ENCODE assay signal across 25 cellular contexts in genomic region chr3:109973733-109974132, GRCh38.
A peak's percentile ranks its signal among the peaks of the same experiment; 100 is the strongest.
DNase-seq lines count a peak whose midpoint lies in the region; ATAC-seq and TF ChIP-seq lines count a peak whose summit lies in the region.
"Had no signal": no experiment of that assay in that cellular context is flagged by ENCODE, and none has a peak within 500 bp of the region (broad histone marks: within the 10 kb centered on the region; RNA-seq: fewer than 3 reads in every experiment).

No MANE protein-coding gene starts in this region.

- peaks cover 0 to 5% (median 0%) of the 10 kb centered on the region in 3 donors for H3K36me3 Mint-ChIP-seq in naive thymus-derived CD8-positive, alpha-beta T cell
- H3K36me3 Mint-ChIP-seq: activated CD8-positive, alpha-beta memory T cell treated with anti-CD3 and anti-CD28 coated beads, Interleukin-2, amount 10 ng/mL, durations not matched to agents 7 days and 5 days; memory B cell; naive B cell had no signal

- peak; percentile 24 for DNase-seq in AG20443 (ENCODE audit: low spot score)
- peak; percentile 10 for DNase-seq in HT-29 (ENCODE audit: low spot score)
- peak; percentile 22 to 40 for DNase-seq in cardiac fibroblast (ENCODE audit: low read depth in 2 of 2)
- DNase-seq in left kidney (ENCODE audit: low read depth, low spot score) = peak; percentile 31
- no peak for DNase-seq in OCI-M1 (lab: John Stamatoyannopoulos, UW)
- DNase-seq in NK-92 (lab: John Stamatoyannopoulos, UW; ENCODE audit: unreplicated experiment) = no peak
- no peak for DNase-seq in naive thymus-derived CD8-positive, alpha-beta T cell
- no peak for DNase-seq in epidermal melanocyte (ENCODE audit: insufficient read length, low spot score)
- DNase-seq: activated CD4-positive, alpha-beta T cell treated with anti-CD3 and anti-CD28 coated beads, Interleukin-2, amount 10 ng/mL, durations not matched to agents 7 days and 5 days; activated CD8-positive, alpha-beta memory T cell treated with anti-CD3 and anti-CD28 coated beads, Interleukin-2, amount 10 ng/mL, durations not matched to agents 7 days and 5 days; CD4-positive, alpha-beta T cell; colonic mucosa; naive B cell; NCI-H2081; NCI-H446; NK-92 treated with Interleukin-12 subunit alpha and Interleukin-12 subunit beta, amount 100 ng/mL, for 24 hours; spleen; stimulated activated CD4-positive, alpha-beta T cell treated with anti-CD3 and anti-CD28 coated beads, Interleukin-4, amount 100 ng/mL, for 1 hour; stimulated activated naive CD4-positive, alpha-beta T cell treated with Interleukin-2 at 50 U/mL for 16 hours; WERI-Rb-1 had no signal

- H3K4me1 Mint-ChIP-seq in naive thymus-derived CD8-positive, alpha-beta T cell = no peaks in the 10 kb centered on the region
- H3K4me1 Mint-ChIP-seq: activated CD4-positive, alpha-beta T cell treated with anti-CD3 and anti-CD28 coated beads, Interleukin-2, amount 10 ng/mL, durations not matched to agents 7 days and 5 days; activated CD8-positive, alpha-beta memory T cell treated with anti-CD3 and anti-CD28 coated beads, Interleukin-2, amount 10 ng/mL, durations not matched to agents 7 days and 5 days; activated naive CD4-positive, alpha-beta T cell treated with anti-CD3 and anti-CD28 coated beads, Interleukin-2, amount 50 U/mL, for 24 hours; memory B cell; naive B cell had no signal

- H3K4me3 Mint-ChIP-seq in naive thymus-derived CD8-positive, alpha-beta T cell = no peak overlapping the region
- H3K4me3 Mint-ChIP-seq: activated CD4-positive, alpha-beta T cell treated with anti-CD3 and anti-CD28 coated beads, Interleukin-2, amount 10 ng/mL, durations not matched to agents 7 days and 5 days; activated CD8-positive, alpha-beta memory T cell treated with anti-CD3 and anti-CD28 coated beads, Interleukin-2, amount 10 ng/mL, durations not matched to agents 7 days and 5 days; activated naive CD4-positive, alpha-beta T cell treated with anti-CD3 and anti-CD28 coated beads, Interleukin-2, amount 50 U/mL, for 24 hours; CD4-positive, alpha-beta T cell; memory B cell; naive B cell; T-helper 2 cell treated with Interferon-gamma antibody and Interleukin-4, amounts not matched to agents 5 μg/mL and 100 μg/mL, for 36 hours had no signal

- no peaks in the 10 kb centered on the region for H3K27me3 Mint-ChIP-seq in naive thymus-derived CD8-positive, alpha-beta T cell
- H3K27me3 Mint-ChIP-seq: activated CD4-positive, alpha-beta T cell treated with anti-CD3 and anti-CD28 coated beads, Interleukin-2, amount 10 ng/mL, durations not matched to agents 7 days and 5 days; activated CD8-positive, alpha-beta memory T cell treated with anti-CD3 and anti-CD28 coated beads, Interleukin-2, amount 10 ng/mL, durations not matched to agents 7 days and 5 days; activated naive CD4-positive, alpha-beta T cell treated with anti-CD3 and anti-CD28 coated beads, Interleukin-2, amount 50 U/mL, for 24 hours; CD4-positive, alpha-beta T cell; memory B cell; naive B cell had no signal

- no peak for TF ChIP-seq CTCF in cardiac fibroblast (IDR thresholded peaks at IDR 0.05; ENCODE audit: low read depth, low read length)

- H3K27ac Mint-ChIP-seq in naive thymus-derived CD8-positive, alpha-beta T cell = no peak overlapping the region
- H3K27ac Mint-ChIP-seq: activated CD4-positive, alpha-beta T cell treated with anti-CD3 and anti-CD28 coated beads, Interleukin-2, amount 10 ng/mL, durations not matched to agents 7 days and 5 days; activated CD8-positive, alpha-beta memory T cell treated with anti-CD3 and anti-CD28 coated beads, Interleukin-2, amount 10 ng/mL, durations not matched to agents 7 days and 5 days; activated naive CD4-positive, alpha-beta T cell treated with anti-CD3 and anti-CD28 coated beads, Interleukin-2, amount 50 U/mL, for 24 hours; CD4-positive, alpha-beta T cell; memory B cell; naive B cell; T-helper 2 cell treated with Interferon-gamma antibody and Interleukin-4, amounts not matched to agents 5 μg/mL and 100 μg/mL, for 36 hours had no signal

- peaks cover 0 to 9% (median 5%) of the 10 kb centered on the region in 9 donors for H3K9me3 Mint-ChIP-seq in naive thymus-derived CD8-positive, alpha-beta T cell
- H3K9me3 Mint-ChIP-seq: activated CD4-positive, alpha-beta T cell treated with anti-CD3 and anti-CD28 coated beads, Interleukin-2, amount 10 ng/mL, durations not matched to agents 7 days and 5 days; activated naive CD4-positive, alpha-beta T cell treated with anti-CD3 and anti-CD28 coated beads, Interleukin-2, amount 50 U/mL, for 24 hours; CD4-positive, alpha-beta T cell; T-helper 2 cell treated with Interferon-gamma antibody and Interleukin-4, amounts not matched to agents 5 μg/mL and 100 μg/mL, for 36 hours had no signal

- no peak for ATAC-seq in naive thymus-derived CD8-positive, alpha-beta T cell
- ATAC-seq: activated CD8-positive, alpha-beta memory T cell treated with anti-CD3 and anti-CD28 coated beads, Interleukin-2, amount 10 ng/mL, durations not matched to agents 7 days and 5 days; gastroesophageal sphincter had no signal

- H3K4me3 ChIP-seq in cardiac fibroblast (replicated peaks in 1 of 2; ENCODE audit: low read depth in 2 of 2, low read length in 2 of 2) = no peak overlapping the region
- H3K4me3 ChIP-seq: colonic mucosa, gastroesophageal sphincter, spleen, thoracic aorta had no signal

- POLR2A ChIA-PET in naive thymus-derived CD8-positive, alpha-beta T cell (lab: Charles Lee) = no interaction called here

Comparison
In these comparisons a context has a peak if more than half of its experiments do, and no peak if none do; other contexts are left out.
1. DNase-seq: peak in AG20443 (single experiment), HT-29 (single experiment), cardiac fibroblast (2 of 2) and left kidney (single experiment); none in OCI-M1 (single experiment), NK-92 (single experiment), naive thymus-derived CD8-positive, alpha-beta T cell (0 of 10) and epidermal melanocyte (single experiment).